In the genomic region with DNA sequence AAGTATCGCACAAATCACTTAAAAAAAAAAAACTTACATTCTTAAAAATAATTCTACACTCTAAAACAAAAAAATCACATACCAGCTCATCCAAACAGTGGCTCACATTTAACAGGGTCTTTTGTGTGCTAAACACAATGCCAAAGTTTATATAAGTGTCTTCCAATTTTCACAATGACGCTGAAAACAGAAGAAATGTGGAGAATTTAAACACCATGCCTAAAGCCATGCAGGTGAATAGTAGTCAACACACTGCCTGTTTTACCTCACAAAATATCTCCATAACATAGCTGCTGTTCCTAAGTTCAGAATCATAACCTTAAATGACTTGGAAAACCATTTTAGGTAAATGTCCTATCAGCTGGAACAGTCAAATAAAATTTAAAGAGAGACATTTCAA, we compare ENCODE assay signal across 16 cellular contexts. TPM values are rescaled to one million over a fixed set of nuclear protein-coding genes. Genes with fewer than 3 reads are reported as not detected.
DNase-seq lines count a peak whose midpoint lies in the region; ATAC-seq, FAIRE-seq and TF ChIP-seq lines count a peak whose summit lies in the region.
"Had no signal": no experiment of that assay in that cellular context is flagged by ENCODE, and none has a peak within 500 bp of the region (broad histone marks: within the 10 kb centered on the region; RNA-seq: fewer than 3 reads in every experiment).

No MANE protein-coding gene starts in this region.

- H3K36me3 ChIP-seq in left ventricle myocardium inferior (no peaks in the 10 kb centered on the region), heart left ventricle (peaks cover 0 to 11% (median 0%) of the 10 kb centered on the region in 9 donors), astrocyte (ENCODE audit: insufficient read depth, low read length) (no peaks in the 10 kb centered on the region)

- 83 to 90% (median 85%) methylated on average over 2 of the region's 2 CpGs for WGBS in heart left ventricle, 4 donors

- no peak overlapping the region for H3K9ac ChIP-seq in astrocyte (ENCODE audit: low read length)
- H3K9ac ChIP-seq: BLaER1 had no signal

- H3K4me3 Mint-ChIP-seq in astrocyte (ENCODE audit: unreplicated experiment), result no peak overlapping the region
- H3K4me3 Mint-ChIP-seq: CD4-positive, CD25-positive, alpha-beta regulatory T cell; H9; IgD-negative memory B cell had no signal

- no peak for TF ChIP-seq POLR2A in heart left ventricle (IDR thresholded peaks at IDR 0.05)

- H3K9me3 ChIP-seq in left ventricle myocardium inferior (replicated peaks) (no peaks in the 10 kb centered on the region), heart left ventricle (no peaks in the 10 kb centered on the region), astrocyte (ENCODE audit: insufficient read depth, low read depth, low read length) (no peaks in the 10 kb centered on the region)
- H3K9me3 ChIP-seq: BLaER1 had no signal

- ATAC-seq in heart left ventricle (no peak), GM21423 (IDR thresholded peaks at IDR 0.05; ENCODE audit: unreplicated experiment) (no peak)

- DNase-seq in left ventricle myocardium inferior (no peak), heart left ventricle (no peak), astrocyte (ENCODE audit: low read depth) (no peak), coronary artery (ENCODE audit: low spot score) (no peak), superior temporal gyrus (ENCODE audit: extremely low spot score) (no peak), ecto neural progenitor cell (ENCODE audit: low spot score) (no peak)
- DNase-seq: AML-193; CD4-positive, CD25-positive, alpha-beta regulatory T cell; DMS53; GF-D8; GOT3 had no signal

- H3K9me3 Mint-ChIP-seq in astrocyte (ENCODE audit: unreplicated experiment), result no peaks in the 10 kb centered on the region
- H3K9me3 Mint-ChIP-seq: CD4-positive, CD25-positive, alpha-beta regulatory T cell; H9 had no signal

- peak overlapping the region; percentile 3 for H3K4me2 ChIP-seq in astrocyte (ENCODE audit: low read length)
- H3K4me2 ChIP-seq: BLaER1 had no signal

- peaks cover 31% of the 10 kb centered on the region for H3K4me1 Mint-ChIP-seq in astrocyte (ENCODE audit: low read depth, unreplicated experiment)

- FAIRE-seq in astrocyte (lab: Jason Lieb, UNC), result no peak

- peaks cover 87% of the 10 kb centered on the region for H4K20me1 ChIP-seq in astrocyte (ENCODE audit: insufficient read depth, low read length)

- intact Hi-C loops in left ventricle myocardium inferior (cut with micrococcal nuclease) (no loop called here), heart left ventricle (cut with DNase I) (no loop called here)

- no peaks in the 10 kb centered on the region for H3K27me3 Mint-ChIP-seq in astrocyte (ENCODE audit: low read depth, unreplicated experiment)

- TF ChIP-seq CTCF in left ventricle myocardium inferior (IDR thresholded peaks at IDR 0.05; ENCODE audit: borderline replicate concordance) (no peak), heart left ventricle (IDR thresholded peaks at IDR 0.05) (no peak), astrocyte (IDR thresholded peaks at IDR 0.05; ENCODE audit: insufficient read depth, low read depth, low read length) (no peak), coronary artery (IDR thresholded peaks at IDR 0.05) (no peak)

- H3K27ac Mint-ChIP-seq in astrocyte (ENCODE audit: unreplicated experiment), result no peak overlapping the region
- H3K27ac Mint-ChIP-seq: CD4-positive, CD25-positive, alpha-beta regulatory T cell; H9; IgD-negative memory B cell had no signal

- H3K36me3 Mint-ChIP-seq in astrocyte (ENCODE audit: low read depth, unreplicated experiment), result peaks cover 23% of the 10 kb centered on the region
- H3K36me3 Mint-ChIP-seq: CD4-positive, CD25-positive, alpha-beta regulatory T cell; IgD-negative memory B cell had no signal

- H3K27ac ChIP-seq in left ventricle myocardium inferior (replicated peaks), result peak overlapping the region; percentile 46
- peak overlapping the region in 3 of 12 donors; percentile 1 to 33 (median 16) for H3K27ac ChIP-seq in heart left ventricle
- peak overlapping the region; percentile 46 for H3K27ac ChIP-seq in astrocyte (ENCODE audit: low read depth, low read length)
- peak overlapping the region; percentile 3 to 59 for H3K27ac ChIP-seq in coronary artery
- H3K27ac ChIP-seq: 22Rv1, BLaER1 had no signal

- H2AFZ ChIP-seq in astrocyte (ENCODE audit: low read depth, low read length), result no peak overlapping the region

- H3K79me2 ChIP-seq in astrocyte (ENCODE audit: insufficient read depth, low read length), result peaks cover 95% of the 10 kb centered on the region

- H3K27me3 ChIP-seq in left ventricle myocardium inferior (ENCODE audit: low read depth), result no peaks in the 10 kb centered on the region
- H3K27me3 ChIP-seq in heart left ventricle, result no peaks in the 10 kb centered on the region
- no peaks in the 10 kb centered on the region for H3K27me3 ChIP-seq in astrocyte (ENCODE audit: insufficient read depth, low read length)
- H3K27me3 ChIP-seq: BLaER1 had no signal

- H3K4me1 ChIP-seq in left ventricle myocardium inferior (peaks cover 88% of the 10 kb centered on the region), heart left ventricle (peaks cover 0 to 91% (median 65%) of the 10 kb centered on the region in 12 donors), astrocyte (ENCODE audit: insufficient read depth, low read length) (peaks cover 22% of the 10 kb centered on the region)

- H3K4me3 ChIP-seq in left ventricle myocardium inferior (no peak overlapping the region), heart left ventricle (no peak overlapping the region), astrocyte (ENCODE audit: insufficient read depth, low read depth, low read length) (no peak overlapping the region), coronary artery (no peak overlapping the region)
- H3K4me3 ChIP-seq: BLaER1 had no signal

RNA-seq across cellular contexts. Expression of gene GRB10, which starts 55.0 kb away (rescaled TPM):
- total RNA-seq in left ventricle myocardium inferior, result 40.6 TPM
- total RNA-seq in heart left ventricle, result 10 to 100 TPM; 20.4 to 38.2 (median 29.1) TPM
- 10 to 100 TPM; 14.7 to 21.1 TPM for polyA plus RNA-seq in heart left ventricle
- 81.9 and 83.8 TPM in 2 replicates for total RNA-seq in astrocyte
